In the genomic region with DNA sequence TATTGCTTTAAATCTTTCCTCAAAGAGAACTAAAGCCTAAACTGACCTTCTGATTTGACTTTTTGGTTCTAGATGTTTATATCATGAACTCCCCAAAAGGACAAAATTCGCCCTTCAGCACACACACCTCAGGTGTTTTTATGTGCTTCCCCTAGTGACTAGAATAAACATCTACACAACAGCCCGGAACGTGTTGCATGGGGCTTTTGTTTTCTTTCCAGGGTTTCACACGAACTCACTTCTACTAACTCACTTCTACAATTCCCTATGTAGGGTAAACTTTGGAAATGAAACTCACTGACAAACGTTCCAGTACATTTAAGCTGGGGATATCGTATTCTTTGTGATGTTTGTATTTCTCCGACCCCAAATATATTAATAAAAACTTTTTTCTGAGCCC, we compare ENCODE assay signal across 8 cellular contexts. TPM values are rescaled to one million over a fixed set of nuclear protein-coding genes. Genes with fewer than 3 reads are reported as not detected.
DNase-seq lines count a peak whose midpoint lies in the region; ATAC-seq and TF ChIP-seq lines count a peak whose summit lies in the region.

No MANE protein-coding gene starts in this region.

- H3K79me2 ChIP-seq in SU-DHL-6 (ENCODE audit: insufficient read depth, low read length), result peaks cover 65% of the 10 kb centered on the region

- H3K4me2 ChIP-seq in BLaER1, result peak overlapping the region; percentile 91
- H3K4me2 ChIP-seq in SU-DHL-6 (ENCODE audit: low read depth, low read length, poor library complexity, severe bottlenecking), result peak overlapping the region; percentile 98

- TF ChIP-seq CTCF in GM12875 (IDR thresholded peaks at IDR 0.05; ENCODE audit: borderline replicate concordance, insufficient read depth, low read depth, low read length), result peak; percentile 24; the same call in 1 of the 2 replicates
- TF ChIP-seq CTCF in SU-DHL-6 (IDR thresholded peaks at IDR 0.05; ENCODE audit: insufficient read depth, low read length, poor library complexity, severe bottlenecking), result peak; percentile 37
- TF ChIP-seq CTCF in mucosa of descending colon (IDR thresholded peaks at IDR 0.05), result no peak

- H4K20me1 ChIP-seq in BLaER1 (peaks cover 60% of the 10 kb centered on the region), SU-DHL-6 (ENCODE audit: low read depth, low read length) (peaks cover 45% of the 10 kb centered on the region)

- H3K9ac ChIP-seq in BLaER1 (peak overlapping the region; percentile 99), SU-DHL-6 (ENCODE audit: low read length) (peak overlapping the region; percentile 88), duodenal mucosa (ENCODE audit: low read depth in 1 of 2, low read length in 2 of 2) (peak overlapping the region; percentile 95 to 99)

- ATAC-seq in mucosa of descending colon (peak; percentile 41), HG03039 (IDR thresholded peaks at IDR 0.05; ENCODE audit: unreplicated experiment) (no peak), GM19023 (IDR thresholded peaks at IDR 0.05; ENCODE audit: unreplicated experiment) (no peak)

- peak overlapping the region; percentile 88 for H3K4me3 ChIP-seq in BLaER1
- peak overlapping the region; percentile 91 for H3K4me3 ChIP-seq in GM12875 (ENCODE audit: low read depth, low read length)
- peak overlapping the region; percentile 87 for H3K4me3 ChIP-seq in SU-DHL-6 (ENCODE audit: insufficient read depth, low read length, poor library complexity, severe bottlenecking)
- H3K4me3 ChIP-seq in duodenal mucosa (ENCODE audit: low read depth in 1 of 2, low read length in 2 of 2), result peak overlapping the region; percentile 94 to 97
- no peak overlapping the region for H3K4me3 ChIP-seq in mucosa of descending colon

- intact Hi-C loops in mucosa of descending colon (cut with DNase I, micrococcal nuclease), result no loop called here

- H3K9me2 ChIP-seq in SU-DHL-6 (replicated peaks; ENCODE audit: insufficient read depth, low read length), result no peaks in the 10 kb centered on the region

- peak overlapping the region; percentile 99; the same call in 1 of the 2 replicates for H3K27ac ChIP-seq in BLaER1
- H3K27ac ChIP-seq in KOPT-K1 (ENCODE audit: low read depth, low read length, poor library complexity, severe bottlenecking), result peak overlapping the region; percentile 89
- H3K27ac ChIP-seq in SU-DHL-6 (ENCODE audit: low read depth, low read length), result peak overlapping the region; percentile 82
- no peak overlapping the region for H3K27ac ChIP-seq in duodenal mucosa (ENCODE audit: low read depth, low read length)

- H3K36me3 ChIP-seq in BLaER1, result peaks cover 17% of the 10 kb centered on the region
- H3K36me3 ChIP-seq in KOPT-K1 (ENCODE audit: insufficient read depth, low read length), result peaks cover 18% of the 10 kb centered on the region
- peaks cover 14% of the 10 kb centered on the region; the same call in 1 of the 2 replicates for H3K36me3 ChIP-seq in SU-DHL-6 (ENCODE audit: low read length)
- no peaks in the 10 kb centered on the region for H3K36me3 ChIP-seq in duodenal mucosa (ENCODE audit: control insufficient read depth in 1 of 2, insufficient read depth in 2 of 2, low read length in 2 of 2)
- H3K36me3 ChIP-seq in mucosa of descending colon (ENCODE audit: low read depth), result no peaks in the 10 kb centered on the region

- peaks cover 32% of the 10 kb centered on the region for H3F3A ChIP-seq in SU-DHL-6 (ENCODE audit: insufficient read depth)

- H3K9me3 ChIP-seq in BLaER1 (no peaks in the 10 kb centered on the region), KOPT-K1 (ENCODE audit: insufficient read depth, low read length, poor library complexity, severe bottlenecking) (no peaks in the 10 kb centered on the region), SU-DHL-6 (ENCODE audit: insufficient read depth, low read length) (no peaks in the 10 kb centered on the region), duodenal mucosa (ENCODE audit: control insufficient read depth in 1 of 2, low read length in 2 of 2) (no peaks in the 10 kb centered on the region), mucosa of descending colon (no peaks in the 10 kb centered on the region)

- H3K27me3 ChIP-seq in BLaER1 (no peaks in the 10 kb centered on the region), SU-DHL-6 (ENCODE audit: low read length) (no peaks in the 10 kb centered on the region), duodenal mucosa (ENCODE audit: control insufficient read depth in 1 of 2, insufficient read depth in 2 of 2, low read length in 2 of 2) (no peaks in the 10 kb centered on the region)

- peak in 1 of 3 donors; percentile 18 for DNase-seq in mucosa of descending colon

- H2AFZ ChIP-seq in SU-DHL-6 (ENCODE audit: low read depth, low read length, severe bottlenecking), result no peak overlapping the region

- H3K4me1 ChIP-seq in BLaER1, result peaks cover 52% of the 10 kb centered on the region
- peaks cover 23% of the 10 kb centered on the region in 2 donors for H3K4me1 ChIP-seq in duodenal mucosa (ENCODE audit: control insufficient read depth in 1 of 2, insufficient read depth in 2 of 2, low read length in 2 of 2)
- H3K4me1 ChIP-seq in mucosa of descending colon (ENCODE audit: low read depth), result peaks cover 18% of the 10 kb centered on the region

RNA-seq across cellular contexts. Expression of a gene that starts 1.4 kb away (rescaled TPM):
- 10 to 100 TPM; 74.6 to 79.3 (median 76.8) TPM for total RNA-seq in mucosa of descending colon
